In the genomic region with DNA sequence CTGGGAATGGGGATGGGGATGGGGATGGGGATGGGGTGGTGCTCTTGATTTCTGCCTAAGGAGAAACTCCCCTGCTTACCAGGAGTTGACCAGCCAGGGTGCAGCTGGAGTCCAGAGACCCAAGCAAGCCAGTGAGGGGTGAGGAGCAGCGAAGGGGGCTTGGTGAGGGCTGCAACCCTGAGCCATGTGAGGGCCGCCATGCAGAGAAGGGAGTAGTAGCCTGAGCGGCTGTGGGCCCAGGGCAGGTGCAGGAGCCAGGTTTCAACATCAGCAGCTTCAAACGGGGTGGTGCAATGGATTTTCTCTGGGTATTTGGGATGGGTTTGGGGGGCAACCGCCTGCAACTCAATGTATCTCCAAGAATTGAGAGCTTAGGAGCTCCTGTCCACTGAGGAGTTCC, we compare ENCODE assay signal across 18 cellular contexts. TPM values are rescaled to one million over a fixed set of nuclear protein-coding genes. Genes with fewer than 3 reads are reported as not detected.
A peak's percentile ranks its signal among the peaks of the same experiment; 100 is the strongest.
DNase-seq lines count a peak whose midpoint lies in the region; ATAC-seq and TF ChIP-seq lines count a peak whose summit lies in the region.
"Had no signal": no experiment of that assay in that cellular context is flagged by ENCODE, and none has a peak within 500 bp of the region (broad histone marks: within the 10 kb centered on the region; RNA-seq: fewer than 3 reads in every experiment).

No MANE protein-coding gene starts in this region.

- intact Hi-C loops in IMR-90 (cut with micrococcal nuclease) (no loop called here), lower lobe of right lung (cut with DNase I) (no loop called here), spleen (cut with DNase I; ENCODE audit: low total_unique reads) (no loop called here)

- H3K27ac Mint-ChIP-seq in CD8-positive, alpha-beta memory T cell = no peak overlapping the region

- peak overlapping the region; percentile 43 for H2AFZ ChIP-seq in IMR-90 (replicated peaks; ENCODE audit: low read length, poor library complexity)
- H2AFZ ChIP-seq: GM23248 had no signal

- H2BK20ac ChIP-seq in IMR-90 (ENCODE audit: low read depth, low read length) = no peak overlapping the region

- in situ Hi-C loops in IMR-90 (cut with MboI; ENCODE audit: low sequenced_read_pairs) = no loop called here

- peaks cover 8 to 43% of the 10 kb centered on the region in 2 donors for H3K27me3 Mint-ChIP-seq in CD8-positive, alpha-beta memory T cell

- no peaks in the 10 kb centered on the region for H3K79me1 ChIP-seq in IMR-90 (ENCODE audit: low read depth in 1 of 2, low read length in 2 of 2)

- no peaks in the 10 kb centered on the region for H3K27me3 ChIP-seq in BLaER1
- H3K27me3 ChIP-seq in IMR-90 (ENCODE audit: control insufficient read depth, insufficient read depth, low read length) = peaks cover 52% of the 10 kb centered on the region
- H3K27me3 ChIP-seq in lower lobe of right lung (ENCODE audit: low read depth) = peaks cover 49% of the 10 kb centered on the region
- peaks cover 0 to 74% (median 0%) of the 10 kb centered on the region in 7 donors for H3K27me3 ChIP-seq in spleen (replicated peaks in 1 of 7)
- H3K27me3 ChIP-seq in CD8-positive, alpha-beta memory T cell (ENCODE audit: insufficient read depth, low read length, poor library complexity, severe bottlenecking) = no peaks in the 10 kb centered on the region

- H3K4ac ChIP-seq in IMR-90 (ENCODE audit: low read depth, low read length) = no peak overlapping the region

- peak overlapping the region; percentile 85 for H3K4me2 ChIP-seq in BLaER1
- H3K4me2 ChIP-seq in IMR-90 (ENCODE audit: low read depth, low read length) = no peak overlapping the region

- no peak for DNase-seq in IMR-90
- DNase-seq in lower lobe of right lung = peak; percentile 21
- DNase-seq in spleen = peak; percentile 33
- DNase-seq in EL = no peak
- DNase-seq in germinal center (ENCODE audit: low spot score) = no peak
- no peak for DNase-seq in NCI-H510A treated with DMSO at 0.1 percent for 48 hours (lab: John Stamatoyannopoulos, UW)
- no peak for DNase-seq in CD8-positive, alpha-beta memory T cell
- DNase-seq: BE2C; Calu3; CD4-positive, alpha-beta memory T cell; DMS 273 treated with DMSO at 0.1 percent for 48 hours; DMS53; DND-41; GM23248; HCEC 1CT had no signal

- peak overlapping the region; percentile 32; the same call in 1 of the 2 replicates for H3K27ac ChIP-seq in BLaER1
- no peak overlapping the region for H3K27ac ChIP-seq in IMR-90 (ENCODE audit: insufficient read depth, low read length)
- no peak overlapping the region for H3K27ac ChIP-seq in lower lobe of right lung
- H3K27ac ChIP-seq in spleen = no peak overlapping the region
- no peak overlapping the region for H3K27ac ChIP-seq in CD8-positive, alpha-beta memory T cell (ENCODE audit: low read depth, low read length)
- H3K27ac ChIP-seq: GM23248, HL-60 had no signal

- H2AK9ac ChIP-seq in IMR-90 (replicated peaks; ENCODE audit: low read depth, low read length, poor library complexity) = no peak overlapping the region

- H3K56ac ChIP-seq in IMR-90 (ENCODE audit: extremely low read depth, insufficient read depth, low read length) = no peak overlapping the region

- H3K14ac ChIP-seq in IMR-90 (replicated peaks; ENCODE audit: low read depth, low read length) = no peak overlapping the region

- no peak overlapping the region for H3K4me3 Mint-ChIP-seq in CD8-positive, alpha-beta memory T cell
- H3K4me3 Mint-ChIP-seq: CD4-positive, alpha-beta memory T cell had no signal

- no peaks in the 10 kb centered on the region for H4K20me1 ChIP-seq in BLaER1
- no peaks in the 10 kb centered on the region for H4K20me1 ChIP-seq in IMR-90 (ENCODE audit: insufficient read depth, low read length)

- H2AK5ac ChIP-seq in IMR-90 (ENCODE audit: low read depth, low read length) = no peak overlapping the region

- no peak overlapping the region for H4K5ac ChIP-seq in IMR-90 (ENCODE audit: low read depth, low read length)

- H4K8ac ChIP-seq in IMR-90 (ENCODE audit: low read depth in 2 of 2, low read length in 2 of 2) = no peak overlapping the region

- no peak for TF ChIP-seq CTCF in IMR-90 (conservative IDR thresholded peaks at IDR 0.05; ENCODE audit: low read depth, low read length)
- no peak for TF ChIP-seq CTCF in lower lobe of right lung (IDR thresholded peaks at IDR 0.05)
- TF ChIP-seq CTCF in spleen (IDR thresholded peaks at IDR 0.05 in 8 of 11, conservative IDR thresholded peaks at IDR 0.05 in 3 of 11) = no peak

- TF ChIP-seq POLR2A in IMR-90 (IDR thresholded peaks at IDR 0.05; ENCODE audit: low read depth, low read length) (no peak), spleen (IDR thresholded peaks at IDR 0.05) (no peak)

- H4K91ac ChIP-seq in IMR-90 (ENCODE audit: insufficient read depth, low read depth, low read length) = no peak overlapping the region

- peaks cover 0 to 9% (median 0%) of the 10 kb centered on the region in 3 donors for H3K36me3 Mint-ChIP-seq in CD8-positive, alpha-beta memory T cell
- H3K36me3 Mint-ChIP-seq: CD4-positive, alpha-beta memory T cell had no signal

- no peak overlapping the region for H2BK5ac ChIP-seq in IMR-90 (ENCODE audit: low read depth, low read length, poor library complexity, severe bottlenecking)

- H2BK15ac ChIP-seq in IMR-90 (ENCODE audit: low read depth, low read length) = no peak overlapping the region

- peaks cover 0 to under 1% (median 0%) of the 10 kb centered on the region in 3 donors for H3K4me1 Mint-ChIP-seq in CD8-positive, alpha-beta memory T cell
- H3K4me1 Mint-ChIP-seq: CD4-positive, alpha-beta memory T cell had no signal

- POLR2A ChIA-PET in IMR-90 (lab: Charles Lee; ENCODE audit: unreplicated experiment) = no interaction called here
- POLR2A ChIA-PET in CD8-positive, alpha-beta memory T cell (lab: Charles Lee) = no interaction called here

- H3K9me3 ChIP-seq in BLaER1 = no peaks in the 10 kb centered on the region
- H3K9me3 ChIP-seq in IMR-90 (ENCODE audit: control insufficient read depth, insufficient read depth, low read length) = peaks cover 9% of the 10 kb centered on the region; the same call in 1 of the 2 replicates
- no peaks in the 10 kb centered on the region for H3K9me3 ChIP-seq in lower lobe of right lung
- H3K9me3 ChIP-seq in spleen = peaks cover 0 to 3% (median 0%) of the 10 kb centered on the region in 8 donors
- H3K9me3 ChIP-seq in CD8-positive, alpha-beta memory T cell (ENCODE audit: low read length) = no peaks in the 10 kb centered on the region

- CTCF ChIA-PET in IMR-90 (lab: Yijun Ruan, JAX) = no interaction called here
- CTCF ChIA-PET in CD8-positive, alpha-beta memory T cell (lab: Charles Lee) = interaction anchor here (1.2 kb wide), 1 partner anchor 13 kb away, joined by 7 read pairs; no protein-coding TSS in a partner anchor

- H3K9me3 Mint-ChIP-seq in CD8-positive, alpha-beta memory T cell = no peaks in the 10 kb centered on the region

- ATAC-seq in IMR-90 (ENCODE audit: low read depth) = no peak
- no peak for ATAC-seq in lower lobe of right lung
- ATAC-seq: K562 had no signal

- H3K4me1 ChIP-seq in BLaER1 (peaks cover 85% of the 10 kb centered on the region), IMR-90 (ENCODE audit: control insufficient read depth, insufficient read depth, low read length) (no peaks in the 10 kb centered on the region), lower lobe of right lung (peaks cover 11% of the 10 kb centered on the region), spleen (peaks cover under 1 to 43% (median 12%) of the 10 kb centered on the region in 6 donors)
- peaks cover 4% of the 10 kb centered on the region for H3K4me1 ChIP-seq in CD8-positive, alpha-beta memory T cell (ENCODE audit: insufficient read depth, low read length)
- H3K4me1 ChIP-seq: BE2C had no signal

- BruUV-seq in IMR-90 (replicated peaks; lab: Mats Ljungman, UMichigan) = no TSS peak

- no peak overlapping the region for H3K23ac ChIP-seq in IMR-90 (ENCODE audit: low read depth, low read length)

- WGBS in IMR-90 (ENCODE audit: extremely low coverage in 2 of 2, insufficient read length in 1 of 2), 2 experiments = 71% methylated on average over 3 of the region's 5 CpGs; no CpG with 5 or more reads in 1 of the 2 experiments
- WGBS in spleen, 5 donors = 89 to 96% (median 92%) methylated on average over 5 of the region's 5 CpGs

- H3K9ac ChIP-seq in BLaER1 = no peak overlapping the region
- H3K9ac ChIP-seq in IMR-90 (ENCODE audit: low read depth, low read length) = no peak overlapping the region
- H3K9ac ChIP-seq: GM23248 had no signal

- no peak overlapping the region for H2BK120ac ChIP-seq in IMR-90 (ENCODE audit: low read depth, low read length)

- no peak overlapping the region for H3K18ac ChIP-seq in IMR-90 (ENCODE audit: low read depth, low read length)

- no peaks in the 10 kb centered on the region for H3K36me3 ChIP-seq in BLaER1
- no peaks in the 10 kb centered on the region for H3K36me3 ChIP-seq in IMR-90 (ENCODE audit: control insufficient read depth, insufficient read depth, low read length)
- no peaks in the 10 kb centered on the region for H3K36me3 ChIP-seq in lower lobe of right lung
- no peaks in the 10 kb centered on the region for H3K36me3 ChIP-seq in spleen
- H3K36me3 ChIP-seq in CD8-positive, alpha-beta memory T cell (ENCODE audit: insufficient read depth, low read length) = no peaks in the 10 kb centered on the region
- H3K36me3 ChIP-seq: BE2C had no signal

- H3K4me3 ChIP-seq in BLaER1 = no peak overlapping the region
- H3K4me3 ChIP-seq in IMR-90 (ENCODE audit: insufficient read depth, low read depth, low read length) = no peak overlapping the region
- no peak overlapping the region for H3K4me3 ChIP-seq in lower lobe of right lung
- no peak overlapping the region for H3K4me3 ChIP-seq in spleen
- H3K4me3 ChIP-seq in CD8-positive, alpha-beta memory T cell (ENCODE audit: low read length) = no peak overlapping the region
- H3K4me3 ChIP-seq: GM23248, K562 had no signal

- H3K9me1 ChIP-seq in IMR-90 (ENCODE audit: insufficient read depth, low read length) = no peaks in the 10 kb centered on the region

- dilution Hi-C loops in IMR-90 (cut with HindIII; ENCODE audit: low sequenced_read_pairs, unreplicated experiment) = no loop called here

- no peak for TF ChIP-seq RAD21 in IMR-90 (IDR thresholded peaks at IDR 0.05; ENCODE audit: low read length)

RNA-seq across cellular contexts. Expression of gene COX4I1, which starts 35.2 kb away (rescaled TPM):
- total RNA-seq in IMR-90 (2012; rRNA removed) (392 and 397 TPM in 2 replicates), lower lobe of right lung (391 TPM), spleen (100 to 1,000 TPM; 348 to 464 (median 412) TPM)
- polyA plus RNA-seq in IMR-90 (2012; rRNA removed) (700 and 845 TPM in 2 replicates), spleen (1,000 to 10,000 TPM in 2 of 3 donors, 100 to 1,000 TPM in 1; 904 to 1,132 (median 1,034) TPM)
- 1,212 and 1,973 TPM in 2 replicates for polyA plus RNA-seq in IMR-90 (2012; cell fraction: cytosol; rRNA removed)
- 339 and 570 TPM in 2 replicates for polyA plus RNA-seq in IMR-90 (2012; cell fraction: nucleus; rRNA removed; ENCODE audit: low replicate concordance)
- 100 to 1,000 TPM; 449 to 470 TPM for total RNA-seq in CD8-positive, alpha-beta memory T cell
- polyA plus RNA-seq in CD8-positive, alpha-beta memory T cell = 951 TPM

RNA-seq across cellular contexts. Expression of gene EMC8, which starts 35.4 kb away (rescaled TPM):
- total RNA-seq in IMR-90 (2012; rRNA removed) (23.7 and 28.3 TPM in 2 replicates), lower lobe of right lung (21.9 TPM), spleen (10 to 100 TPM; 22.6 to 43.0 (median 31.1) TPM)
- polyA plus RNA-seq in IMR-90 (2012; rRNA removed) (48.9 and 54.7 TPM in 2 replicates), spleen (10 to 100 TPM; 10.1 to 14.9 (median 10.6) TPM)
- 41.7 and 51.1 TPM in 2 replicates for polyA plus RNA-seq in IMR-90 (2012; cell fraction: cytosol; rRNA removed)
- 43.3 and 43.9 TPM in 2 replicates for polyA plus RNA-seq in IMR-90 (2012; cell fraction: nucleus; rRNA removed; ENCODE audit: low replicate concordance)
- 10 to 100 TPM; 52.2 to 56.2 TPM for total RNA-seq in CD8-positive, alpha-beta memory T cell
- polyA plus RNA-seq in CD8-positive, alpha-beta memory T cell = 27.6 TPM

Comparison
In these comparisons a context has a peak if more than half of its experiments do, and no peak if none do; other contexts are left out.
1. DNase-seq: peak in lower lobe of right lung (single experiment) and spleen (single experiment); none in IMR-90 (single experiment), EL (single experiment), germinal center (single experiment), NCI-H510A treated with DMSO at 0.1 percent for 48 hours (single experiment) and CD8-positive, alpha-beta memory T cell (0 of 5).